ENCODE assay signal across 14 cellular contexts in genomic region chr1:26852701-26853100, GRCh38. TPM values are rescaled to one million over a fixed set of nuclear protein-coding genes. Genes with fewer than 3 reads are reported as not detected.
A peak's percentile ranks its signal among the peaks of the same experiment; 100 is the strongest.
DNase-seq lines count a peak whose midpoint lies in the region; ATAC-seq, FAIRE-seq and TF ChIP-seq lines count a peak whose summit lies in the region.
"Had no signal": no experiment of that assay in that cellular context is flagged by ENCODE, and none has a peak within 500 bp of the region (broad histone marks: within the 10 kb centered on the region; RNA-seq: fewer than 3 reads in every experiment).

No MANE protein-coding gene starts in this region.

- no peak for TF ChIP-seq POLR2A in GM12892 (IDR thresholded peaks at IDR 0.05; ENCODE audit: low read depth, low read length)

- peak; percentile 36 for FAIRE-seq in GM12892 (lab: Jason Lieb, UNC)
- FAIRE-seq: G401.6 had no signal

- no peaks in the 10 kb centered on the region for H3K27me3 ChIP-seq in RWPE2 (ENCODE audit: insufficient read depth, poor library complexity, severe bottlenecking)
- H3K27me3 ChIP-seq: MG63 had no signal

- intact Hi-C loops in natural killer cell (cut with micrococcal nuclease) (loop anchor here (1.0 kb wide), 1 partner anchor 26 kb away; no protein-coding TSS in a partner anchor), left colon (cut with DNase I, micrococcal nuclease) (no loop called here)

- peak overlapping the region; percentile 11 to 26 for H3K27ac Mint-ChIP-seq in natural killer cell
- H3K27ac Mint-ChIP-seq: activated naive CD4-positive, alpha-beta T cell treated with anti-CD3 and anti-CD28 coated beads for 36 hours; activated T-cell treated with anti-CD3 and anti-CD28 coated beads, Interleukin-2, amount 50 U/mL, for 24 hours; H9 had no signal

- H3K4me1 ChIP-seq in RWPE2 (ENCODE audit: insufficient read depth, poor library complexity, severe bottlenecking): peaks cover 43% of the 10 kb centered on the region

- no peak for TF ChIP-seq CTCF in RWPE2 (IDR thresholded peaks at IDR 0.05; ENCODE audit: poor library complexity, severe bottlenecking)
- TF ChIP-seq CTCF in natural killer cell (IDR thresholded peaks at IDR 0.05): no peak

- no peaks in the 10 kb centered on the region for H3K9me3 ChIP-seq in RWPE2 (ENCODE audit: severe bottlenecking)
- H3K9me3 ChIP-seq: left ventricle myocardium inferior, MG63 had no signal

- H3K27ac ChIP-seq in RWPE2 (ENCODE audit: poor library complexity, severe bottlenecking): peak overlapping the region; percentile 98
- H3K27ac ChIP-seq: left ventricle myocardium inferior, VCaP had no signal

- no peaks in the 10 kb centered on the region for H3K36me3 Mint-ChIP-seq in natural killer cell

- H3K4me1 Mint-ChIP-seq in natural killer cell: peaks cover 0 to 6% of the 10 kb centered on the region in 2 donors

- no peaks in the 10 kb centered on the region for H3K9me3 Mint-ChIP-seq in natural killer cell
- H3K9me3 Mint-ChIP-seq: activated naive CD4-positive, alpha-beta T cell treated with anti-CD3 and anti-CD28 coated beads for 36 hours; activated T-cell treated with anti-CD3 and anti-CD28 coated beads, Interleukin-2, amount 50 U/mL, for 24 hours; H9 had no signal

- no peak overlapping the region for H3K4me3 Mint-ChIP-seq in natural killer cell
- H3K4me3 Mint-ChIP-seq: activated naive CD4-positive, alpha-beta T cell treated with anti-CD3 and anti-CD28 coated beads for 36 hours; activated T-cell treated with anti-CD3 and anti-CD28 coated beads, Interleukin-2, amount 50 U/mL, for 24 hours; H9 had no signal

- no peak for DNase-seq in GM12892 (ENCODE audit: insufficient read length)
- DNase-seq in RWPE2 (ENCODE audit: low spot score): no peak
- DNase-seq in natural killer cell: no peak
- DNase-seq in 8988T: no peak
- DNase-seq in left colon: no peak
- no peak for DNase-seq in glomerular visceral epithelial cell (ENCODE audit: extremely low spot score)

- no peak overlapping the region for H3K4me3 ChIP-seq in RWPE2 (ENCODE audit: severe bottlenecking)
- H3K4me3 ChIP-seq: left ventricle myocardium inferior, MG63 had no signal

- H3K27me3 Mint-ChIP-seq in natural killer cell (ENCODE audit: low read depth in 2 of 2): no peaks in the 10 kb centered on the region
- H3K27me3 Mint-ChIP-seq: activated T-cell treated with anti-CD3 and anti-CD28 coated beads, Interleukin-2, amount 50 U/mL, for 24 hours had no signal

- peaks cover 43% of the 10 kb centered on the region for H3K36me3 ChIP-seq in RWPE2 (ENCODE audit: low read depth)

- ATAC-seq in RWPE2 (ENCODE audit: low read depth) (no peak), natural killer cell (no peak), left colon (no peak)

RNA-seq across cellular contexts. Expression of gene SFN, which starts 10.2 kb away (rescaled TPM):
- 5.0 TPM for polyA plus RNA-seq in GM12892 (2012; ENCODE audit: missing spikeins)
- total RNA-seq in natural killer cell (1 to 10 TPM in 1 of 3 donors, under 1 TPM in 1, not detected in 1; 0.66 to 1.3 TPM), left colon (100 to 1,000 TPM; 202 to 348 TPM)
- total RNA-seq: chondrocyte had no signal

RNA-seq across cellular contexts. Expression of gene ZDHHC18, which starts 26.2 kb away (rescaled TPM):
- 22.0 TPM for polyA plus RNA-seq in GM12892 (2012; ENCODE audit: missing spikeins)
- total RNA-seq in natural killer cell: 10 to 100 TPM; 70.0 to 74.6 (median 72.3) TPM
- 10 to 100 TPM; 22.2 to 25.8 TPM for total RNA-seq in left colon

RNA-seq across cellular contexts. Expression of gene GPN2, which starts 37.4 kb away (rescaled TPM):
- polyA plus RNA-seq in GM12892 (2012; ENCODE audit: missing spikeins): 16.8 TPM
- total RNA-seq in natural killer cell (10 to 100 TPM; 32.4 to 42.6 (median 37.9) TPM), left colon (10 to 100 TPM; 33.8 to 38.8 TPM)

RNA-seq across cellular contexts. Expression of gene GPATCH3, which starts 47.6 kb away (rescaled TPM):
- polyA plus RNA-seq in GM12892 (2012; ENCODE audit: missing spikeins): 6.0 TPM
- total RNA-seq in natural killer cell (10 to 100 TPM; 25.5 to 41.3 (median 34.6) TPM), left colon (10 to 100 TPM; 12.3 to 15.2 TPM)

Comparison
In these comparisons a context has a peak if more than half of its experiments do, and no peak if none do; other contexts are left out.
1. RNA of gene SFN, which starts 10.2 kb away (total RNA-seq): 202 to 348 TPM in left colon; 0.66 to 1.3 TPM in natural killer cell; every median in the first group is over 10 times any median in the second.